19 cellular contexts compared by ENCODE assay signal in the genomic region with DNA sequence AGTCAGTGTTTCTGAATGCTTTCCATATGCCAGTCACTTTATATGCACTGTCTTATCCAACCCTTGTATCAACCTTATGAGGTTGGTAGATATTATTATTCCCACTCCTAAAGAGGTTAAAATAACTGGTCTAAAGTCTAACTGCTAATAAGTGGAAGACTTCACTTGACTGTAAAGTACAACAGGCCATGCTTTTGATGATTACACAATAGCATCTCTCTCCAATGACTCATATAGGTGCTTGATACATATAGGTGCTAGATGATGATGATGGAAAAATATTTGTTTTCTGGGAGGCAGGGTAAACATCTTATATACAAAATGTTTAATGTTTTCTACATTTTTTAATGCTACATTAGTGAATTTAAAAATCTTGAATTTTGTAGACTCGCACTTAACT.
"Had no signal": no experiment of that assay in that cellular context is flagged by ENCODE, and none has a peak within 500 bp of the region (broad histone marks: within the 10 kb centered on the region; RNA-seq: fewer than 3 reads in every experiment).

No MANE protein-coding gene starts in this region.

- H3K9me3 Mint-ChIP-seq: activated naive CD4-positive, alpha-beta T cell treated with anti-CD3 and anti-CD28 coated beads, Interleukin-2, amount 10 ng/mL, durations not matched to agents 7 days and 5 days; neural crest cell had no signal

- DNase-seq: activated CD4-positive, alpha-beta T cell treated with anti-CD3 and anti-CD28 coated beads, Interleukin-2, amount 50 U/mL, for 4 hours; activated CD4-positive, CD25-positive, alpha-beta regulatory T cell treated with anti-CD3 and anti-CD28 coated beads, Interleukin-2, amount 50 U/mL, for 72 hours; activated CD8-positive, alpha-beta memory T cell treated with anti-CD3 and anti-CD28 coated beads, Interleukin-2, amount 10 ng/mL, durations not matched to agents 7 days and 5 days; activated naive CD4-positive, alpha-beta T cell treated with anti-CD3 and anti-CD28 coated beads, Interleukin-2, amount 10 ng/mL, durations not matched to agents 7 days and 5 days; activated T-cell treated with anti-CD3 and anti-CD28 coated beads, Interleukin-2, amount 50 U/mL, for 1 hour; caudate nucleus; effector CD4-positive, alpha-beta T cell; foreskin melanocyte; left cardiac atrium; lower lobe of right lung; midbrain; sigmoid colon; stimulated activated CD4-positive, alpha-beta T cell treated with anti-CD3 and anti-CD28 coated beads, Interleukin-12 subunit alpha, Interleukin-12 subunit beta, amount 100 ng/mL, for 4 hours; stimulated activated CD4-positive, alpha-beta T cell treated with anti-CD3 and anti-CD28 coated beads, Interleukin-2, amount 100 ng/mL, for 24 hours; upper lobe of right lung had no signal

- H3K4me1 Mint-ChIP-seq: activated CD8-positive, alpha-beta memory T cell treated with anti-CD3 and anti-CD28 coated beads, Interleukin-2, amount 10 ng/mL, durations not matched to agents 7 days and 5 days; activated naive CD4-positive, alpha-beta T cell treated with anti-CD3 and anti-CD28 coated beads, Interleukin-2, amount 10 ng/mL, durations not matched to agents 7 days and 5 days; neural crest cell had no signal

- H3K27me3 ChIP-seq: sigmoid colon, upper lobe of right lung had no signal

- H3K27ac Mint-ChIP-seq: activated CD8-positive, alpha-beta memory T cell treated with anti-CD3 and anti-CD28 coated beads, Interleukin-2, amount 10 ng/mL, durations not matched to agents 7 days and 5 days; activated naive CD4-positive, alpha-beta T cell treated with anti-CD3 and anti-CD28 coated beads, Interleukin-2, amount 10 ng/mL, durations not matched to agents 7 days and 5 days had no signal

- H3K27ac ChIP-seq: coronary artery, lower lobe of right lung, prostate gland, sigmoid colon, thoracic aorta, upper lobe of right lung had no signal

- H3K9me3 ChIP-seq: lower lobe of right lung, prostate gland, sigmoid colon, thoracic aorta, upper lobe of right lung had no signal

- H3K4me3 Mint-ChIP-seq: activated CD8-positive, alpha-beta memory T cell treated with anti-CD3 and anti-CD28 coated beads, Interleukin-2, amount 10 ng/mL, durations not matched to agents 7 days and 5 days; activated naive CD4-positive, alpha-beta T cell treated with anti-CD3 and anti-CD28 coated beads, Interleukin-2, amount 10 ng/mL, durations not matched to agents 7 days and 5 days; neural crest cell had no signal

- H3K36me3 ChIP-seq: lower lobe of right lung, prostate gland, sigmoid colon, thoracic aorta, upper lobe of right lung had no signal

- ATAC-seq: activated CD8-positive, alpha-beta memory T cell treated with anti-CD3 and anti-CD28 coated beads, Interleukin-2, amount 10 ng/mL, durations not matched to agents 7 days and 5 days; left cardiac atrium; lower lobe of right lung; upper lobe of right lung had no signal

- H3K36me3 Mint-ChIP-seq: activated naive CD4-positive, alpha-beta T cell treated with anti-CD3 and anti-CD28 coated beads, Interleukin-2, amount 10 ng/mL, durations not matched to agents 7 days and 5 days had no signal

- H3K4me3 ChIP-seq: coronary artery, lower lobe of right lung, prostate gland, sigmoid colon, thoracic aorta, upper lobe of right lung had no signal

- H3K27me3 Mint-ChIP-seq: activated naive CD4-positive, alpha-beta T cell treated with anti-CD3 and anti-CD28 coated beads, Interleukin-2, amount 10 ng/mL, durations not matched to agents 7 days and 5 days had no signal

- H3K4me1 ChIP-seq: prostate gland, sigmoid colon had no signal
